ENCODE assay signal across 1 cellular context in genomic region chr6:159693128-159693893, GRCh38.
A peak's percentile ranks its signal among the peaks of the same experiment; 100 is the strongest.
TF ChIP-seq lines count a peak whose summit lies in the region.

SOD2 (minus strand) TSS chr6:159693241; CDS start chr6:159693167, 74 bp downstream.

TF ChIP-seq in H1, 55 proteins besides CTCF, POLR2A, EP300 and RAD21:
- 0 out of 2 replicates have a peak, but pooled peaks have one; percentile 24 for TF ChIP-seq E2F6 (IDR thresholded peaks at IDR 0.05)
- TF ChIP-seq SIX5 (IDR thresholded peaks at IDR 0.05; ENCODE audit: low read depth, low read length) = no peak
- TF ChIP-seq TAF1 (IDR thresholded peaks at IDR 0.05; ENCODE audit: low read depth, low read length) = peak; percentile 90
- 0 out of 2 replicates have a peak, but pooled peaks have one; percentile 6 for TF ChIP-seq CREB1 (IDR thresholded peaks at IDR 0.05)
- peak; percentile 10 for TF ChIP-seq KDM4A (IDR thresholded peaks at IDR 0.05; ENCODE audit: low read depth, low read length, severe bottlenecking)
- peak; percentile 89 for TF ChIP-seq JUND (IDR thresholded peaks at IDR 0.05; ENCODE audit: low read length)
- TF ChIP-seq EZH2 (IDR thresholded peaks at IDR 0.05; ENCODE audit: low read depth, low read length, severe bottlenecking) = no peak
- no peak for TF ChIP-seq POU5F1 (IDR thresholded peaks at IDR 0.05; ENCODE audit: low read depth, low read length)
- TF ChIP-seq TBP (IDR thresholded peaks at IDR 0.05; ENCODE audit: low read depth, low read length) = peak; percentile 82
- TF ChIP-seq TAF7 (optimal IDR thresholded peaks at IDR 0.05; ENCODE audit: borderline replicate concordance, low read depth, low read length) = peak; percentile 77
- TF ChIP-seq HDAC2 (IDR thresholded peaks at IDR 0.05; ENCODE audit: borderline replicate concordance in 1 of 2, low read depth in 2 of 2, low read length in 2 of 2) = no peak
- TF ChIP-seq ATF3 (IDR thresholded peaks at IDR 0.05; ENCODE audit: insufficient read depth, low read depth, low read length) = no peak
- TF ChIP-seq POLR2AphosphoS5 (IDR thresholded peaks at IDR 0.05; ENCODE audit: low read depth, low read length) = peak; percentile 85
- peak; percentile 61 for TF ChIP-seq MAX (IDR thresholded peaks at IDR 0.05)
- peak; percentile 82; the same call in 1 of the 2 replicates for TF ChIP-seq CHD1 (IDR thresholded peaks at IDR 0.05; ENCODE audit: low read depth, low read length)
- peak; percentile 90 for TF ChIP-seq PHF8 (conservative IDR thresholded peaks at IDR 0.05; ENCODE audit: low read depth, low read length)
- peak; percentile 31; the same call in 1 of the 2 replicates for TF ChIP-seq SP1 (IDR thresholded peaks at IDR 0.05; ENCODE audit: low read depth, low read length)
TF ChIP-seq in H1: peak in this region for 12.
